ENCODE assay signal across 12 cellular contexts in genomic region chr11:86587559-86588193, GRCh38.
"Had no signal": no experiment of that assay in that cellular context is flagged by ENCODE, and none has a peak within 500 bp of the region (broad histone marks: within the 10 kb centered on the region; RNA-seq: fewer than 3 reads in every experiment).

No MANE protein-coding gene starts in this region.

- ATAC-seq: pancreas; stimulated activated naive CD8-positive, alpha-beta T cell treated with anti-CD3 and anti-CD28 coated beads, Interleukin-15, amount 100 ng/mL, for 72 hours had no signal

- H3K27me3 Mint-ChIP-seq: activated naive CD8-positive, alpha-beta T cell; brain; stimulated activated naive CD8-positive, alpha-beta T cell treated with anti-CD3 and anti-CD28 coated beads, Interleukin-15, amount 100 ng/mL, for 72 hours had no signal

- H3K4me3 ChIP-seq: pancreas, skin epidermis, tibial nerve had no signal

- H3K36me3 ChIP-seq: pancreas, tibial nerve had no signal

- H3K9me3 Mint-ChIP-seq: brain; mesothelial cell of epicardium; neural crest cell; T-helper 1 cell treated with Interleukin-12 subunit alpha and Interleukin-12 subunit beta and Interleukin-4 antibody, amounts not matched to agents 30 μg/mL and 1 μg/mL, for 36 hours had no signal

- H3K36me3 Mint-ChIP-seq: activated naive CD8-positive, alpha-beta T cell; brain; mesothelial cell of epicardium had no signal

- DNase-seq: activated CD4-positive, alpha-beta T cell treated with anti-CD3 and anti-CD28 coated beads for 4 hours; amygdala; pancreas; stimulated activated CD4-positive, alpha-beta T cell treated with anti-CD3 and anti-CD28 coated beads, Interleukin-4, amount 100 ng/mL, for 4 hours; stimulated activated naive CD8-positive, alpha-beta T cell treated with anti-CD3 and anti-CD28 coated beads, Interleukin-15, amount 100 ng/mL, for 72 hours had no signal

- H3K27ac Mint-ChIP-seq: activated naive CD8-positive, alpha-beta T cell; mesothelial cell of epicardium; stimulated activated naive CD8-positive, alpha-beta T cell treated with anti-CD3 and anti-CD28 coated beads, Interleukin-15, amount 100 ng/mL, for 72 hours; T-helper 1 cell treated with Interleukin-12 subunit alpha and Interleukin-12 subunit beta and Interleukin-4 antibody, amounts not matched to agents 30 μg/mL and 1 μg/mL, for 36 hours had no signal

- H3K4me3 Mint-ChIP-seq: activated naive CD8-positive, alpha-beta T cell; brain; mesothelial cell of epicardium; stimulated activated naive CD8-positive, alpha-beta T cell treated with anti-CD3 and anti-CD28 coated beads, Interleukin-15, amount 100 ng/mL, for 72 hours; T-helper 1 cell treated with Interleukin-12 subunit alpha and Interleukin-12 subunit beta and Interleukin-4 antibody, amounts not matched to agents 30 μg/mL and 1 μg/mL, for 36 hours had no signal

- H3K27me3 ChIP-seq: pancreas, tibial nerve had no signal

- H3K9me3 ChIP-seq: pancreas, tibial nerve had no signal

- H3K27ac ChIP-seq: pancreas had no signal
